In the genomic region with DNA sequence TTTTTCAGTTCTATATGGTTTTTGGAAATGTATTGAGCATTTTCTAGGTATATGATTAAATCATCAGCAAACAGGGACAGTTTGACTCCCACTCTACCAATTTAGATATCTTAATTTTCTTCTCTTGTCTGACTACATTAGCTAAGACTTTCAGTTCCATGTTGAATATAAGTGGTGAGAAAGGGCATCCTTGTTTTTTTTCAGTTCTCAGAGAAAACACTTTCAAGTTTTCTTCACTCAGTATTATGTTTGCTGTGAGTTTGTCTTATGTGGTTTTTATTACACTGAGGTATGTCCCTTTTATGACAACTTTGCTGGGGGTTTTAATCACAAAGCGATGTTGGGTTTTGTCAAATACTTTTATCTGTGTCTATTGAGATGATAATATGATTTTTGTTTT, we compare ENCODE assay signal across 26 cellular contexts.
"Had no signal": no experiment of that assay in that cellular context is flagged by ENCODE, and none has a peak within 500 bp of the region (broad histone marks: within the 10 kb centered on the region; RNA-seq: fewer than 3 reads in every experiment).

No MANE protein-coding gene starts in this region.

- H3K4me3 Mint-ChIP-seq: activated naive CD4-positive, alpha-beta T cell treated with anti-CD3 and anti-CD28 coated beads for 36 hours had no signal

- H3K9me3 Mint-ChIP-seq: activated naive CD4-positive, alpha-beta T cell treated with anti-CD3 and anti-CD28 coated beads for 36 hours; natural killer cell treated with Interleukin-12 subunit alpha and Interleukin-12 subunit beta and Interleukin-15 and Interleukin-18, amount 100 ng/mL, for 72 hours had no signal

- H3K27ac Mint-ChIP-seq: activated naive CD4-positive, alpha-beta T cell treated with anti-CD3 and anti-CD28 coated beads for 36 hours; natural killer cell treated with Interleukin-12 subunit alpha and Interleukin-12 subunit beta and Interleukin-15 and Interleukin-18, amount 100 ng/mL, for 72 hours had no signal

- H3K36me3 Mint-ChIP-seq: natural killer cell treated with Interleukin-12 subunit alpha and Interleukin-12 subunit beta and Interleukin-15 and Interleukin-18, amount 100 ng/mL, for 72 hours had no signal

- FAIRE-seq: frontal cortex, islet of Langerhans had no signal

- H3K4me3 ChIP-seq: adrenal gland, body of pancreas, cardiac muscle cell, colonic mucosa, dorsolateral prefrontal cortex, left lung, lower lobe of right lung, testis, transverse colon had no signal

- DNase-seq: activated CD8-positive, alpha-beta memory T cell treated with anti-CD3 and anti-CD28 coated beads for 24 hours; activated effector memory CD4-positive, alpha-beta T cell treated with anti-CD3 and anti-CD28 coated beads, Interleukin-2, amount 50 U/mL, for 16 hours; activated naive CD4-positive, alpha-beta T cell treated with anti-CD3 and anti-CD28 coated beads for 36 hours; adrenal gland; aorta; body of pancreas; cerebellar nuclear complex; colonic mucosa; dorsolateral prefrontal cortex; effector memory CD4-positive, alpha-beta T cell; left lung; lower lobe of right lung; mesenchymal stem cell; posterior cingulate gyrus; right cardiac atrium; stimulated activated CD4-positive, alpha-beta T cell treated with anti-CD3 and anti-CD28 coated beads, Interleukin-15, amount 100 ng/mL, for 24 hours; stimulated activated CD4-positive, alpha-beta T cell treated with anti-CD3 and anti-CD28 coated beads, Interleukin-2, amount 100 ng/mL, for 24 hours; T1000; testis; transverse colon; WERI-Rb-1 had no signal

- ATAC-seq: activated CD4-positive, CD25-positive, alpha-beta regulatory T cell treated with anti-CD3 and anti-CD28 coated beads, Interleukin-2, amount 50 U/mL, for 24 hours; body of pancreas; left lung; lower lobe of right lung; natural killer cell treated with Interleukin-12 subunit alpha and Interleukin-12 subunit beta and Interleukin-15 and Interleukin-18, amount 100 ng/mL, for 72 hours; right cardiac atrium had no signal

- H3K27me3 Mint-ChIP-seq: natural killer cell treated with Interleukin-12 subunit alpha and Interleukin-12 subunit beta and Interleukin-15 and Interleukin-18, amount 100 ng/mL, for 72 hours had no signal
